15 cellular contexts compared by ENCODE assay signal in genomic region chr10:43415544-43415943, GRCh38. TPM values are rescaled to one million over a fixed set of nuclear protein-coding genes. Genes with fewer than 3 reads are reported as not detected.
DNase-seq lines count a peak whose midpoint lies in the region; ATAC-seq and TF ChIP-seq lines count a peak whose summit lies in the region.
"Had no signal": no experiment of that assay in that cellular context is flagged by ENCODE, and none has a peak within 500 bp of the region (broad histone marks: within the 10 kb centered on the region; RNA-seq: fewer than 3 reads in every experiment).

No MANE protein-coding gene starts in this region.

- H3K9me2 ChIP-seq in Karpas-422 (replicated peaks; ENCODE audit: insufficient read depth, low read length): no peaks in the 10 kb centered on the region

- H3K36me3 ChIP-seq in Karpas-422 (ENCODE audit: insufficient read depth, low read length): no peaks in the 10 kb centered on the region
- H3K36me3 ChIP-seq in CD4-positive, alpha-beta memory T cell (ENCODE audit: insufficient read depth, low read length): no peaks in the 10 kb centered on the region
- H3K36me3 ChIP-seq: BE2C, HAP-1 had no signal

- no peak overlapping the region for H3K9ac ChIP-seq in Karpas-422 (ENCODE audit: low read length)

- CTCF ChIA-PET in activated naive CD4-positive, alpha-beta T cell treated with anti-CD3 and anti-CD28 coated beads, Interleukin-2, amount 10 ng/mL, durations not matched to agents 7 days and 5 days (lab: Charles Lee): no interaction called here
- CTCF ChIA-PET in CD4-positive, alpha-beta memory T cell (lab: Charles Lee; ENCODE audit: partially characterized antibody): no interaction called here

- no peak overlapping the region for H2AFZ ChIP-seq in Karpas-422 (ENCODE audit: low read length)

- no peaks in the 10 kb centered on the region for H3K9me3 Mint-ChIP-seq in activated naive CD4-positive, alpha-beta T cell treated with anti-CD3 and anti-CD28 coated beads, Interleukin-2, amount 10 ng/mL, durations not matched to agents 7 days and 5 days
- no peaks in the 10 kb centered on the region for H3K9me3 Mint-ChIP-seq in activated naive CD4-positive, alpha-beta T cell treated with anti-CD3 and anti-CD28 coated beads, Interleukin-2, amount 50 U/mL, for 72 hours
- H3K9me3 Mint-ChIP-seq in CD4-positive, alpha-beta memory T cell: no peaks in the 10 kb centered on the region
- H3K9me3 Mint-ChIP-seq: CD14-positive monocyte, HFFc6 had no signal

- peak overlapping the region; percentile 69 for H3K27ac Mint-ChIP-seq in activated naive CD4-positive, alpha-beta T cell treated with anti-CD3 and anti-CD28 coated beads, Interleukin-2, amount 10 ng/mL, durations not matched to agents 7 days and 5 days
- no peak overlapping the region for H3K27ac Mint-ChIP-seq in activated naive CD4-positive, alpha-beta T cell treated with anti-CD3 and anti-CD28 coated beads, Interleukin-2, amount 50 U/mL, for 72 hours
- peak overlapping the region in 2 of 7 donors; percentile 8 to 89 for H3K27ac Mint-ChIP-seq in CD4-positive, alpha-beta memory T cell
- H3K27ac Mint-ChIP-seq: HFFc6 had no signal

- no peak overlapping the region for H3K27ac ChIP-seq in Karpas-422 (ENCODE audit: low read length)
- H3K27ac ChIP-seq in CD4-positive, alpha-beta memory T cell (ENCODE audit: low read depth, low read length): no peak overlapping the region

- H3K4me3 ChIP-seq in Karpas-422 (ENCODE audit: low read length): no peak overlapping the region
- H3K4me3 ChIP-seq in CD4-positive, alpha-beta memory T cell (ENCODE audit: low read length in 2 of 2): no peak overlapping the region
- H3K4me3 ChIP-seq: HAP-1 had no signal

- peaks cover 54% of the 10 kb centered on the region for H3K4me1 Mint-ChIP-seq in activated naive CD4-positive, alpha-beta T cell treated with anti-CD3 and anti-CD28 coated beads, Interleukin-2, amount 10 ng/mL, durations not matched to agents 7 days and 5 days
- H3K4me1 Mint-ChIP-seq in CD4-positive, alpha-beta memory T cell: peaks cover 12 to 36% (median 20%) of the 10 kb centered on the region in 4 donors

- no peak for TF ChIP-seq POLR2A in erythroblast (IDR thresholded peaks at IDR 0.05; ENCODE audit: low read length)

- H3K9me3 ChIP-seq in Karpas-422 (ENCODE audit: low read length): no peaks in the 10 kb centered on the region
- H3K9me3 ChIP-seq in CD4-positive, alpha-beta memory T cell (ENCODE audit: control insufficient read depth in 1 of 2, low read length in 2 of 2): no peaks in the 10 kb centered on the region
- H3K9me3 ChIP-seq: BE2C, HAP-1 had no signal

- no peaks in the 10 kb centered on the region for H4K20me1 ChIP-seq in Karpas-422 (ENCODE audit: insufficient read depth, low read depth, low read length)

- H3K36me3 Mint-ChIP-seq in activated naive CD4-positive, alpha-beta T cell treated with anti-CD3 and anti-CD28 coated beads, Interleukin-2, amount 10 ng/mL, durations not matched to agents 7 days and 5 days: peaks cover 6% of the 10 kb centered on the region
- H3K36me3 Mint-ChIP-seq in activated naive CD4-positive, alpha-beta T cell treated with anti-CD3 and anti-CD28 coated beads, Interleukin-2, amount 50 U/mL, for 72 hours: peaks cover 5 to 8% of the 10 kb centered on the region in 2 donors
- peaks cover 0 to 1% of the 10 kb centered on the region in 2 donors for H3K36me3 Mint-ChIP-seq in CD4-positive, alpha-beta memory T cell
- H3K36me3 Mint-ChIP-seq: CD14-positive monocyte had no signal

- no peaks in the 10 kb centered on the region for H3K79me2 ChIP-seq in Karpas-422 (ENCODE audit: low read length)

- peaks cover 4% of the 10 kb centered on the region for H3K27me3 Mint-ChIP-seq in activated naive CD4-positive, alpha-beta T cell treated with anti-CD3 and anti-CD28 coated beads, Interleukin-2, amount 10 ng/mL, durations not matched to agents 7 days and 5 days
- no peaks in the 10 kb centered on the region for H3K27me3 Mint-ChIP-seq in CD4-positive, alpha-beta memory T cell

- ATAC-seq in activated naive CD4-positive, alpha-beta T cell treated with anti-CD3 and anti-CD28 coated beads, Interleukin-2, amount 50 U/mL, for 72 hours: no peak

- DNase-seq in activated naive CD4-positive, alpha-beta T cell treated with anti-CD3 and anti-CD28 coated beads, Interleukin-2, amount 10 ng/mL, durations not matched to agents 7 days and 5 days: peak; percentile 35
- no peak for DNase-seq in activated naive CD4-positive, alpha-beta T cell treated with anti-CD3 and anti-CD28 coated beads, Interleukin-2, amount 50 U/mL, for 72 hours (ENCODE audit: low spot score in 2 of 2)
- DNase-seq in Karpas-422: peak; percentile 29
- DNase-seq in erythroblast (lab: John Stamatoyannopoulos, UW): peak; percentile 74 to 78
- DNase-seq in inferior parietal cortex (ENCODE audit: extremely low spot score): no peak
- DNase-seq in foreskin melanocyte: no peak
- no peak for DNase-seq in CD4-positive, alpha-beta memory T cell
- DNase-seq: BE2C, Calu3, DMS 273 treated with DMSO at 0.1 percent for 48 hours, HFFc6 had no signal

- no peak overlapping the region for H3K4me2 ChIP-seq in Karpas-422 (ENCODE audit: low read depth, low read length, poor library complexity, severe bottlenecking)

- intact Hi-C loops in CD4-positive, alpha-beta memory T cell (cut with micrococcal nuclease): no loop called here

- peaks cover 20% of the 10 kb centered on the region for H3K4me1 ChIP-seq in Karpas-422 (ENCODE audit: low read length)
- H3K4me1 ChIP-seq in CD4-positive, alpha-beta memory T cell (ENCODE audit: insufficient read depth, low read length): peaks cover 24% of the 10 kb centered on the region
- H3K4me1 ChIP-seq: BE2C had no signal

- no peak overlapping the region for H3K4me3 Mint-ChIP-seq in activated naive CD4-positive, alpha-beta T cell treated with anti-CD3 and anti-CD28 coated beads, Interleukin-2, amount 10 ng/mL, durations not matched to agents 7 days and 5 days
- H3K4me3 Mint-ChIP-seq in CD4-positive, alpha-beta memory T cell: no peak overlapping the region
- H3K4me3 Mint-ChIP-seq: CD14-positive monocyte, HFFc6 had no signal

- H3K27me3 ChIP-seq in Karpas-422 (ENCODE audit: low read length): no peaks in the 10 kb centered on the region
- H3K27me3 ChIP-seq in CD4-positive, alpha-beta memory T cell (ENCODE audit: insufficient read depth, low read length): no peaks in the 10 kb centered on the region
- H3K27me3 ChIP-seq: BE2C had no signal

- POLR2A ChIA-PET in CD4-positive, alpha-beta memory T cell (lab: Charles Lee; ENCODE audit: partially characterized antibody): interaction anchor here (0.9 kb wide), 1 partner anchor 37 kb away, joined by 3 read pairs; no protein-coding TSS in a partner anchor

RNA-seq across cellular contexts. Expression of gene HNRNPF, which starts 6.6 kb away (rescaled TPM):
- 100 to 1,000 TPM; 410 to 434 TPM for total RNA-seq in activated naive CD4-positive, alpha-beta T cell treated with anti-CD3 and anti-CD28 coated beads, Interleukin-2, amount 50 U/mL, for 72 hours
- total RNA-seq in Karpas-422 (2014; rRNA removed; shearing (Covaris generic); ENCODE audit: low replicate concordance): 160 and 269 TPM in 2 replicates
- 100 to 1,000 TPM; 204 to 206 TPM for total RNA-seq in CD4-positive, alpha-beta memory T cell
- 100 to 1,000 TPM; 242 to 296 TPM for polyA plus RNA-seq in CD4-positive, alpha-beta memory T cell

RNA-seq across cellular contexts. Expression of gene ZNF487, which starts 21.4 kb away (rescaled TPM):
- 1 to 10 TPM; 2.7 to 4.1 TPM for total RNA-seq in activated naive CD4-positive, alpha-beta T cell treated with anti-CD3 and anti-CD28 coated beads, Interleukin-2, amount 50 U/mL, for 72 hours
- total RNA-seq in Karpas-422 (2014; rRNA removed; shearing (Covaris generic); ENCODE audit: low replicate concordance): 11.5 and 11.8 TPM in 2 replicates
- total RNA-seq in CD4-positive, alpha-beta memory T cell: 1 to 10 TPM; 3.1 to 5.6 TPM
- 1 to 10 TPM; 4.8 to 7.7 TPM for polyA plus RNA-seq in CD4-positive, alpha-beta memory T cell

RNA-seq across cellular contexts. Expression of gene FXYD4, which starts 44.1 kb away (rescaled TPM):
- total RNA-seq in activated naive CD4-positive, alpha-beta T cell treated with anti-CD3 and anti-CD28 coated beads, Interleukin-2, amount 50 U/mL, for 72 hours: not detected
- not detected in 2 replicates for total RNA-seq in Karpas-422 (2014; rRNA removed; shearing (Covaris generic); ENCODE audit: low replicate concordance)
- total RNA-seq in CD4-positive, alpha-beta memory T cell: not detected
- not detected for polyA plus RNA-seq in CD4-positive, alpha-beta memory T cell
- total RNA-seq: Calu3, Daoy, H1, HFFc6 had no signal
- polyA plus RNA-seq: CD14-positive monocyte, H1 had no signal

Comparison
In these comparisons a context has a peak if more than half of its experiments do, and no peak if none do; other contexts are left out.
1. DNase-seq: peak in activated naive CD4-positive, alpha-beta T cell treated with anti-CD3 and anti-CD28 coated beads, Interleukin-2, amount 10 ng/mL, durations not matched to agents 7 days and 5 days (single experiment), Karpas-422 (single experiment) and erythroblast (2 of 2); none in activated naive CD4-positive, alpha-beta T cell treated with anti-CD3 and anti-CD28 coated beads, Interleukin-2, amount 50 U/mL, for 72 hours (0 of 2), inferior parietal cortex (single experiment), foreskin melanocyte (single experiment) and CD4-positive, alpha-beta memory T cell (0 of 5).